9 cellular contexts compared by ENCODE assay signal in the genomic region with DNA sequence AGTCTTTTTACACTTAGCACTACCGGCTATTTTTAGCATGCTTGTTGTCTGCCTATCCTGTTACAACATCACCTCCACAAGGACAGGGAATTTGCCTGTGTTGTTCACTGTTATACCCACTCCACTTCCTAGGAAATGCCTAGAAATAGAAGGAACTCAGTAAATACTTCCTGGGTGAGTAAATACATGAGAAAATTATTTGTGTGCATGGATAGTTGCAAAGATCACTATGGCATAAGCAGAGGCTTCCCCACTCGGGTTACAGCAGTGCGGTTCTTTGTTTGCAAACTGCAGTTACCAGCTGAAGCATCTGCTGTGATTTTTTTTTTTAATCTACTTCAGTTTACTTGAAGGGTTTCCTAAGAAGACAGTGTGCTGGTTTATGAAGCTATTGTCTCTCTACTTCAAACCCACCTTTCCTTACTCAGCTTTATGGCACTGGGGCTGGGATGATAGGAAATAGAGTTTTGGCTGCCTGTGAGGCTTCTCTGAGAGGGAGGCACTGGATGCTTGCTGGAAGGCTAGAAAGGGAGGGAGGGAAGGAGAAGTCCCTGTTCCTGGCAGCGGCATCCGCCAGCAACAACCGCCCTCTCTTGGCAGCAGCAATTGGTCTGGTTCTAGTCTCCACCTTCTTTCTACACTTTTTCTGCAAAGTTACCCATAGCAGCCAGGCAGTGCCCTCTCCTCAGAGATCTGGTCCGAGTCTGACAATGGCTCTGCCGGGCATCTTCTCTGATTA. TPM values are rescaled to one million over a fixed set of nuclear protein-coding genes. Genes with fewer than 3 reads are reported as not detected.
DNase-seq lines count a peak whose midpoint lies in the region; ATAC-seq, FAIRE-seq and TF ChIP-seq lines count a peak whose summit lies in the region.
"Had no signal": no experiment of that assay in that cellular context is flagged by ENCODE, and none has a peak within 500 bp of the region (broad histone marks: within the 10 kb centered on the region; RNA-seq: fewer than 3 reads in every experiment).

No MANE protein-coding gene starts in this region.

- no peak overlapping the region for H3K27ac ChIP-seq in endothelial cell of umbilical vein (ENCODE audit: insufficient read depth, low read depth, low read length)
- peak overlapping the region; percentile 40 for H3K27ac ChIP-seq in mesenchymal stem cell (ENCODE audit: low read length, poor library complexity, severe bottlenecking)
- peak overlapping the region in 1 of 3 donors; percentile 35 for H3K27ac ChIP-seq in thyroid gland

- H4K20me1 ChIP-seq in endothelial cell of umbilical vein (replicated peaks; ENCODE audit: control insufficient read depth, extremely low read depth, insufficient read depth, low read length), result no peaks in the 10 kb centered on the region

- TF ChIP-seq POLR2A in endothelial cell of umbilical vein (IDR thresholded peaks at IDR 0.05; ENCODE audit: low read depth, low read length) (no peak), thyroid gland (IDR thresholded peaks at IDR 0.05) (no peak)

- dilution Hi-C loops in endothelial cell of umbilical vein (cut with MboI; ENCODE audit: extremely low pct_ligation_motif_present, low sequenced_read_pairs), result no loop called here

- no peak for FAIRE-seq in endothelial cell of umbilical vein (lab: Jason Lieb, UNC)

- H3K9me3 ChIP-seq in endothelial cell of umbilical vein (replicated peaks; ENCODE audit: control insufficient read depth, insufficient read depth, low read length) (no peaks in the 10 kb centered on the region), mesenchymal stem cell (ENCODE audit: control insufficient read depth, low read length) (no peaks in the 10 kb centered on the region), thyroid gland (no peaks in the 10 kb centered on the region)

- H2AFZ ChIP-seq in endothelial cell of umbilical vein (ENCODE audit: low read depth, low read length), result no peak overlapping the region
- H2AFZ ChIP-seq in mesenchymal stem cell (ENCODE audit: low read depth, low read length), result no peak overlapping the region

- POLR2A ChIA-PET in endothelial cell of umbilical vein (lab: Charles Lee), result no interaction called here

- 30% methylated on average over 7 of the region's 8 CpGs for WGBS in mesenchymal stem cell
- 17 to 24% methylated on average over 8 of the region's 8 CpGs for WGBS in thyroid gland, 2 donors

- DNase-seq in NCI-H69 (lab: John Stamatoyannopoulos, UW), result peak; percentile 45
- DNase-seq in endothelial cell of umbilical vein (ENCODE audit: low read depth, low spot score), result no peak
- peak; percentile 75 for DNase-seq in mesenchymal stem cell
- DNase-seq in thyroid gland, result peak; percentile 51 to 69
- DNase-seq: central memory CD4-positive, alpha-beta T cell had no signal

- H4K8ac ChIP-seq in mesenchymal stem cell (ENCODE audit: low read length), result peak overlapping the region; percentile 95

- no TSS peak for BruUV-seq in endothelial cell of umbilical vein (replicated peaks; lab: Mats Ljungman, UMichigan)

- peak overlapping the region in 1 of 2 experiments; percentile 6 for H3K4ac ChIP-seq in mesenchymal stem cell (ENCODE audit: low read depth in 1 of 2, low read length in 2 of 2)

- no peaks in the 10 kb centered on the region for H3K4me1 ChIP-seq in endothelial cell of umbilical vein (ENCODE audit: control insufficient read depth, extremely low read depth, insufficient read depth, low read length)
- H3K4me1 ChIP-seq in mesenchymal stem cell (ENCODE audit: control insufficient read depth, insufficient read depth, low read depth, low read length), result peaks cover 4% of the 10 kb centered on the region
- H3K4me1 ChIP-seq in thyroid gland, result peaks cover 18 to 22% of the 10 kb centered on the region in 2 donors

- no peaks in the 10 kb centered on the region for H3K79me1 ChIP-seq in mesenchymal stem cell (replicated peaks; ENCODE audit: low read length, poor library complexity, severe bottlenecking)

- H3K9me1 ChIP-seq in endothelial cell of umbilical vein (replicated peaks; ENCODE audit: control insufficient read depth, extremely low read depth, insufficient read depth, low read length), result no peaks in the 10 kb centered on the region

- H2AK5ac ChIP-seq in mesenchymal stem cell (ENCODE audit: low read length, severe bottlenecking), result no peak overlapping the region

- TF ChIP-seq CTCF in endothelial cell of umbilical vein (IDR thresholded peaks at IDR 0.05; ENCODE audit: extremely low read depth in 1 of 2, insufficient read depth in 1 of 2, low read depth in 1 of 2, low read length in 2 of 2) (no peak), thyroid gland (IDR thresholded peaks at IDR 0.05) (no peak)

- H3K36me3 ChIP-seq in endothelial cell of umbilical vein (ENCODE audit: control insufficient read depth in 2 of 2, extremely low read depth in 1 of 2, insufficient read depth in 2 of 2, low read length in 2 of 2) (no peaks in the 10 kb centered on the region), mesenchymal stem cell (ENCODE audit: control insufficient read depth in 1 of 2, insufficient read depth in 2 of 2, low read depth in 1 of 2, low read length in 2 of 2) (no peaks in the 10 kb centered on the region), thyroid gland (no peaks in the 10 kb centered on the region)

- H3K4me2 ChIP-seq in endothelial cell of umbilical vein (ENCODE audit: insufficient read depth, low read length), result no peak overlapping the region
- no peak overlapping the region for H3K4me2 ChIP-seq in mesenchymal stem cell (ENCODE audit: low read length, poor library complexity, severe bottlenecking)

- intact Hi-C loops in endothelial cell of umbilical vein (cut with micrococcal nuclease) (no loop called here), thyroid gland (cut with DNase I) (loop anchor here (10.0 kb wide), 1 partner anchor 223 kb away; a partner anchor contains a TSS)

- H3K14ac ChIP-seq in mesenchymal stem cell (ENCODE audit: low read length in 2 of 2), result no peak overlapping the region

- no peaks in the 10 kb centered on the region for H3K79me2 ChIP-seq in endothelial cell of umbilical vein (ENCODE audit: control insufficient read depth, insufficient read depth, low read length)

- H2BK5ac ChIP-seq in mesenchymal stem cell (ENCODE audit: low read depth, low read length, poor library complexity, severe bottlenecking), result no peak overlapping the region

- peaks cover 33 to 53% of the 10 kb centered on the region in 2 experiments for H3K27me3 ChIP-seq in endothelial cell of umbilical vein (ENCODE audit: control insufficient read depth in 2 of 2, insufficient read depth in 2 of 2, low read length in 2 of 2)
- H3K27me3 ChIP-seq in mesenchymal stem cell (ENCODE audit: control insufficient read depth in 1 of 2, insufficient read depth in 1 of 2, low read length in 2 of 2), result peaks cover 0 to 3% of the 10 kb centered on the region in 2 experiments
- H3K27me3 ChIP-seq in thyroid gland, result no peaks in the 10 kb centered on the region

- peak overlapping the region; percentile 32 to 90 for H2BK12ac ChIP-seq in mesenchymal stem cell (ENCODE audit: low read length in 2 of 2)

- peak overlapping the region in 1 of 2 experiments; percentile 14 for H3K23ac ChIP-seq in mesenchymal stem cell (ENCODE audit: low read length in 2 of 2)

- H3K18ac ChIP-seq in mesenchymal stem cell (ENCODE audit: low read depth in 1 of 2, low read length in 2 of 2), result peak overlapping the region; percentile 77 to 80

- CTCF ChIA-PET in endothelial cell of umbilical vein (lab: Charles Lee), result interaction anchor here (1.3 to 2.2 kb wide), 2 partner anchors 18 to 191 kb away, joined by 3 to 6 read pairs; no protein-coding TSS in a partner anchor

- peak overlapping the region; percentile 79 for H2BK15ac ChIP-seq in mesenchymal stem cell (ENCODE audit: low read depth, poor library complexity, severe bottlenecking)

- no peak overlapping the region for H2BK120ac ChIP-seq in mesenchymal stem cell (ENCODE audit: low read depth, low read length)

- ATAC-seq in GM21529 (IDR thresholded peaks at IDR 0.05; ENCODE audit: unreplicated experiment), result no peak
- ATAC-seq in GM19395 (IDR thresholded peaks at IDR 0.05; ENCODE audit: unreplicated experiment), result no peak
- ATAC-seq in HG03354 (IDR thresholded peaks at IDR 0.05; ENCODE audit: poor library complexity, severe bottlenecking, unreplicated experiment), result no peak

- no peak overlapping the region for H3K4me3 ChIP-seq in endothelial cell of umbilical vein (replicated peaks in 1 of 3; ENCODE audit: insufficient read depth in 1 of 3, low read depth in 1 of 3, low read length in 3 of 3)
- peak overlapping the region in 1 of 2 experiments; percentile 39 for H3K4me3 ChIP-seq in mesenchymal stem cell (ENCODE audit: insufficient read depth in 1 of 2, low read depth in 1 of 2, low read length in 2 of 2)
- H3K4me3 ChIP-seq in thyroid gland (replicated peaks in 1 of 3), result no peak overlapping the region

- no peak overlapping the region for H3K9ac ChIP-seq in endothelial cell of umbilical vein (replicated peaks; ENCODE audit: extremely low read depth, insufficient read depth, low read length)
- peak overlapping the region; percentile 35 for H3K9ac ChIP-seq in mesenchymal stem cell (ENCODE audit: low read length)

- peak overlapping the region; percentile 66 for H4K91ac ChIP-seq in mesenchymal stem cell (ENCODE audit: low read length)

RNA-seq across cellular contexts. Expression of a gene that starts 29.1 kb away (rescaled TPM):
- total RNA-seq in endothelial cell of umbilical vein (not detected in 2 replicates), thyroid gland (not detected)
- not detected in 2 replicates for polyA plus RNA-seq in endothelial cell of umbilical vein
- polyA plus RNA-seq in endothelial cell of umbilical vein (2011; cell fraction: cytosol; rRNA removed), result not detected in 2 replicates
- not detected in 2 replicates for polyA plus RNA-seq in endothelial cell of umbilical vein (2011; cell fraction: nucleus; rRNA removed)
- not detected in 2 replicates for polyA plus RNA-seq in endothelial cell of umbilical vein (2012)
- not detected in 2 replicates for polyA minus RNA-seq in endothelial cell of umbilical vein
- not detected for polyA minus RNA-seq in endothelial cell of umbilical vein (2011; cell fraction: cytosol; rRNA and poly(A)+ RNA removed)
- not detected in 2 replicates for polyA minus RNA-seq in endothelial cell of umbilical vein (2011; cell fraction: nucleus; rRNA and poly(A)+ RNA removed)
- not detected for polyA plus RNA-seq in mesenchymal stem cell (2013, experiment 1 of 2)
- polyA plus RNA-seq in mesenchymal stem cell (2013, experiment 2 of 2), result not detected
- total RNA-seq: T-helper 2 cell treated with Interferon-gamma antibody and Interleukin-4, amounts not matched to agents 100 ng/mL and 5 ng/mL, for 36 hours had no signal

RNA-seq across cellular contexts. Expression of a gene that starts 40.5 kb away (rescaled TPM):
- total RNA-seq in endothelial cell of umbilical vein (483 and 550 TPM in 2 replicates), thyroid gland (100 to 1,000 TPM in 1 of 4 donors, 10 to 100 TPM in 3; 54.4 to 107 (median 65.9) TPM)
- 1,200 and 1,245 TPM in 2 replicates for polyA plus RNA-seq in endothelial cell of umbilical vein
- 1,171 and 1,649 TPM in 2 replicates for polyA plus RNA-seq in endothelial cell of umbilical vein (2011; cell fraction: cytosol; rRNA removed)
- 559 and 560 TPM in 2 replicates for polyA plus RNA-seq in endothelial cell of umbilical vein (2011; cell fraction: nucleus; rRNA removed)
- 796 and 1,005 TPM in 2 replicates for polyA plus RNA-seq in endothelial cell of umbilical vein (2012)
- 805 and 875 TPM in 2 replicates for polyA minus RNA-seq in endothelial cell of umbilical vein
- not detected for polyA minus RNA-seq in endothelial cell of umbilical vein (2011; cell fraction: cytosol; rRNA and poly(A)+ RNA removed)
- polyA minus RNA-seq in endothelial cell of umbilical vein (2011; cell fraction: nucleus; rRNA and poly(A)+ RNA removed), result 185 and 242 TPM in 2 replicates
- polyA plus RNA-seq in mesenchymal stem cell (2013, experiment 1 of 2), result 46.6 TPM
- polyA plus RNA-seq in mesenchymal stem cell (2013, experiment 2 of 2), result 45.6 TPM
